35 cellular contexts compared by ENCODE assay signal in the genomic region with DNA sequence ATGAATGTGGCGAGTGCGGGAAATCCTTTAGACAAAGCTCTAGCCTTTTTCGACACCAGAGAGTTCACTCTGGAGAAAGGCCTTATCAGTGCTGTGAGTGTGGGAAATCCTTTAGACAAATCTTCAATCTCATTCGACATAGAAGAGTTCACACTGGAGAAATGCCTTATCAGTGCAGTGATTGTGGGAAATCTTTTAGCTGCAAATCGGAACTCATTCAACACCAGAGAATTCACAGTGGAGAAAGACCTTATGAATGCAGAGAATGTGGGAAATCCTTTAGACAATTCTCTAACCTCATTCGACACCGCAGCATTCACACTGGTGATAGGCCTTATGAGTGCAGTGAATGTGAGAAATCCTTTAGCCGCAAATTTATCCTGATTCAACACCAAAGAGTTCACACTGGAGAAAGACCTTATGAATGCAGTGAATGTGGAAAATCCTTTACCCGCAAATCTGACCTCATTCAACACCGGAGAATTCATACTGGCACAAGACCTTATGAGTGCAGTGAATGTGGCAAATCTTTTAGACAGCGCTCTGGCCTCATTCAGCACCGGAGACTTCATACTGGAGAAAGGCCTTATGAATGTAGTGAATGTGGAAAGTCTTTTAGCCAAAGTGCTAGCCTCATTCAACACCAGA. TPM values are rescaled to one million over a fixed set of nuclear protein-coding genes. Genes with fewer than 3 reads are reported as not detected.
DNase-seq lines count a peak whose midpoint lies in the region; ATAC-seq, FAIRE-seq and TF ChIP-seq lines count a peak whose summit lies in the region.
"Had no signal": no experiment of that assay in that cellular context is flagged by ENCODE, and none has a peak within 500 bp of the region (broad histone marks: within the 10 kb centered on the region; RNA-seq: fewer than 3 reads in every experiment).

No MANE protein-coding gene starts in this region.

- RAD21 ChIA-PET in GM12878 (lab: Charles Lee; ENCODE audit: unreplicated experiment) = no interaction called here

- SMC1A ChIA-PET in GM12878 (lab: Charles Lee; ENCODE audit: uncharacterized antibody, unreplicated experiment) = no interaction called here

- in situ Hi-C loops in GM12878 (cut with MboI) = no loop called here

- H3K4me3 ChIP-seq in HEK293 (ENCODE audit: low read depth, low read length) (no peak overlapping the region), GM12878 (no peak overlapping the region)
- peak overlapping the region; percentile 14 for H3K4me3 ChIP-seq in naive thymus-derived CD4-positive, alpha-beta T cell (ENCODE audit: low read length)
- H3K4me3 ChIP-seq: gastroesophageal sphincter, hepatocyte, mucosa of descending colon, pancreas, SJSA1, thyroid gland had no signal

- no peak for TF ChIP-seq EP300 in GM12878 (IDR thresholded peaks at IDR 0.05; ENCODE audit: borderline replicate concordance in 1 of 2, control insufficient read depth in 1 of 2, low read depth in 2 of 2, low read length in 2 of 2)

- no peak for FAIRE-seq in GM12878 (lab: Jason Lieb, UNC)
- FAIRE-seq: GM18507, pancreas, small intestine had no signal

- no peak overlapping the region for H3K27ac ChIP-seq in HEK293 (ENCODE audit: extremely low read depth, low read depth, low read length)
- no peak overlapping the region for H3K27ac ChIP-seq in GM12878 (ENCODE audit: control insufficient read depth, insufficient read depth)
- no peak overlapping the region for H3K27ac ChIP-seq in naive thymus-derived CD4-positive, alpha-beta T cell (ENCODE audit: low read depth, low read length)
- H3K27ac ChIP-seq: breast epithelium, gastroesophageal sphincter, hepatocyte, pancreas, RWPE1, SJSA1, thyroid gland had no signal

- H4K20me1 ChIP-seq in GM12878 (ENCODE audit: control insufficient read depth, insufficient read depth) = no peaks in the 10 kb centered on the region

- POLR2A ChIA-PET in HEK293 (lab: Yijun Ruan, JAX) = no interaction called here
- POLR2A ChIA-PET in GM12878 (lab: Charles Lee) = no interaction called here
- POLR2A ChIA-PET in naive thymus-derived CD4-positive, alpha-beta T cell (lab: Charles Lee) = interaction anchor here (0.7 kb wide), 1 partner anchor 52 kb away, joined by 3 read pairs; no protein-coding TSS in a partner anchor

- TF ChIP-seq POLR2A in GM12878 (IDR thresholded peaks at IDR 0.05; ENCODE audit: low read depth, low read length) = no peak

- CTCF ChIA-PET in HEK293 (lab: Yijun Ruan, JAX) (no interaction called here), GM12878 (lab: Yijun Ruan, JAX) (no interaction called here)
- CTCF ChIA-PET in naive thymus-derived CD4-positive, alpha-beta T cell (lab: Charles Lee) = no interaction called here

- H3K27me3 Mint-ChIP-seq in naive thymus-derived CD4-positive, alpha-beta T cell = no peaks in the 10 kb centered on the region

- peaks cover 15% of the 10 kb centered on the region for H3K79me2 ChIP-seq in GM12878 (ENCODE audit: control insufficient read depth, insufficient read depth, low read length)

- peaks cover 17 to 33% (median 27%) of the 10 kb centered on the region in 7 donors for H3K4me1 Mint-ChIP-seq in naive thymus-derived CD4-positive, alpha-beta T cell

- TF ChIP-seq CTCF in HEK293 (tag by site-specific recombination; IDR thresholded peaks at IDR 0.05) = no peak
- no peak for TF ChIP-seq CTCF in GM12878 (IDR thresholded peaks at IDR 0.05 in 2 of 3, conservative IDR thresholded peaks at IDR 0.05 in 1 of 3; ENCODE audit: control insufficient read depth in 2 of 3, extremely low read depth in 1 of 3, insufficient read depth in 1 of 3, low read depth in 3 of 3, low read length in 3 of 3)

- peaks cover 9 to 77% of the 10 kb centered on the region in 2 experiments; a peak in 1 of 3 replicates for H3K36me3 ChIP-seq in HEK293 (ENCODE audit: control insufficient read depth in 2 of 2, insufficient read depth in 1 of 2, low read length in 2 of 2)
- H3K36me3 ChIP-seq in GM12878 (ENCODE audit: control insufficient read depth in 2 of 2, insufficient read depth in 2 of 2, low read length in 1 of 2) = peaks cover 9 to 22% of the 10 kb centered on the region in 2 experiments
- peaks cover 23 to 60% (median 39%) of the 10 kb centered on the region in 3 experiments for H3K36me3 ChIP-seq in naive thymus-derived CD4-positive, alpha-beta T cell (ENCODE audit: control insufficient read depth in 2 of 3, insufficient read depth in 3 of 3, low read length in 3 of 3)

- intact Hi-C loops in GM12878 (cut with micrococcal nuclease; ENCODE audit: unreplicated experiment) = no loop called here
- intact Hi-C loops in naive thymus-derived CD4-positive, alpha-beta T cell (cut with micrococcal nuclease) = no loop called here

- no peak overlapping the region for H3K4me2 ChIP-seq in GM12878 (ENCODE audit: control insufficient read depth, insufficient read depth)
- H3K4me2 ChIP-seq: hepatocyte had no signal

- H2AFZ ChIP-seq in GM12878 (ENCODE audit: control insufficient read depth, low read depth, low read length) = no peak overlapping the region
- H2AFZ ChIP-seq: hepatocyte had no signal

- peaks cover 22% of the 10 kb centered on the region for H3K9me3 ChIP-seq in HEK293 (ENCODE audit: control insufficient read depth, insufficient read depth, low read depth, low read length)
- peaks cover 64% of the 10 kb centered on the region for H3K9me3 ChIP-seq in GM12878 (replicated peaks; ENCODE audit: control insufficient read depth, insufficient read depth, low read length)
- peaks cover 34 to 89% (median 78%) of the 10 kb centered on the region in 3 experiments for H3K9me3 ChIP-seq in naive thymus-derived CD4-positive, alpha-beta T cell (ENCODE audit: control insufficient read depth in 2 of 3, low read length in 3 of 3)
- H3K9me3 ChIP-seq: thyroid gland had no signal

- H3K27ac Mint-ChIP-seq in naive thymus-derived CD4-positive, alpha-beta T cell = no peak overlapping the region
- H3K27ac Mint-ChIP-seq: activated naive CD4-positive, alpha-beta T cell treated with anti-CD3 and anti-CD28 coated beads, Interleukin-2, amount 50 U/mL, for 72 hours; CD8-positive, alpha-beta T cell; WTC11 had no signal

- H3K27me3 ChIP-seq in GM12878 (replicated peaks in 1 of 2; ENCODE audit: control insufficient read depth in 2 of 2, insufficient read depth in 2 of 2, low read length in 1 of 2) = no peaks in the 10 kb centered on the region
- no peaks in the 10 kb centered on the region for H3K27me3 ChIP-seq in naive thymus-derived CD4-positive, alpha-beta T cell (ENCODE audit: control insufficient read depth in 2 of 2, insufficient read depth in 2 of 2, low read length in 2 of 2)
- H3K27me3 ChIP-seq: breast epithelium, gastroesophageal sphincter, hepatocyte, pancreas, SJSA1, thyroid gland had no signal

- H3K4me1 ChIP-seq in HEK293 (ENCODE audit: control insufficient read depth, insufficient read depth, low read length) (no peaks in the 10 kb centered on the region), GM12878 (ENCODE audit: control insufficient read depth, insufficient read depth, low read length) (peaks cover 3% of the 10 kb centered on the region; the same call in 1 of the 2 replicates)
- peaks cover 6 to 11% of the 10 kb centered on the region in 2 donors for H3K4me1 ChIP-seq in naive thymus-derived CD4-positive, alpha-beta T cell (ENCODE audit: control insufficient read depth in 2 of 2, insufficient read depth in 2 of 2, low read length in 2 of 2)
- H3K4me1 ChIP-seq: breast epithelium had no signal

- no peak overlapping the region for H3K9ac ChIP-seq in GM12878 (ENCODE audit: control insufficient read depth, insufficient read depth, low read length)

- no peak for DNase-seq in GM12878 (ENCODE audit: low read depth, low spot score)
- DNase-seq in naive thymus-derived CD4-positive, alpha-beta T cell = no peak
- no peak for DNase-seq in stimulated activated CD4-positive, alpha-beta T cell treated with anti-CD3 and anti-CD28 coated beads, Interleukin-2, amount 100 ng/mL, for 24 hours
- no peak for DNase-seq in RPMI8226
- no peak for DNase-seq in NCI-H2107 treated with DMSO at 0.1 percent for 48 hours (lab: John Stamatoyannopoulos, UW; ENCODE audit: unreplicated experiment)
- DNase-seq: activated CD4-positive, alpha-beta T cell treated with anti-CD3 and anti-CD28 coated beads, Interleukin-2, amount 50 U/mL, for 1 hour; activated effector memory CD4-positive, alpha-beta T cell treated with Interleukin-2 at 50 U/mL for 16 hours; activated T-cell treated with anti-CD3 and anti-CD28 coated beads, Interleukin-2, amount 50 U/mL, for 1 hour; AML-193; anterior cingulate cortex; CD8-positive, alpha-beta T cell; mucosa of descending colon; NCI-H1092 treated with DMSO at 0.1 percent for 48 hours; NCI-H1694 treated with DMSO at 0.1 percent for 48 hours; NCI-H2171 treated with DMSO at 0.1 percent for 48 hours; NCI-H510A; pancreas; retina; small intestine; stimulated activated naive CD8-positive, alpha-beta T cell treated with anti-CD3 and anti-CD28 coated beads, Interleukin-15, Interleukin-2, amounts not matched to agents 100 U/mL and 50 U/mL, for 24 hours; thyroid gland had no signal

- no peak for ATAC-seq in GM12878
- no peak for ATAC-seq in naive thymus-derived CD4-positive, alpha-beta T cell
- ATAC-seq: activated naive CD4-positive, alpha-beta T cell treated with anti-CD3 and anti-CD28 coated beads, Interleukin-2, amount 50 U/mL, for 72 hours; CD8-positive, alpha-beta T cell; gastroesophageal sphincter; mucosa of descending colon; pancreas; stimulated activated naive CD8-positive, alpha-beta T cell treated with anti-CD3 and anti-CD28 coated beads, Interleukin-15, Interleukin-2, amounts not matched to agents 100 U/mL and 50 U/mL, for 24 hours; WTC11 had no signal

- TF ChIP-seq RAD21 in GM12878 (IDR thresholded peaks at IDR 0.05; ENCODE audit: insufficient read depth, low read depth, low read length) = no peak

- peaks cover 37 to 100% (median 82%) of the 10 kb centered on the region in 11 donors for H3K9me3 Mint-ChIP-seq in naive thymus-derived CD4-positive, alpha-beta T cell

- peaks cover 53 to 94% (median 77%) of the 10 kb centered on the region in 5 donors for H3K36me3 Mint-ChIP-seq in naive thymus-derived CD4-positive, alpha-beta T cell

- BruUV-seq in GM12878 (replicated peaks; lab: Mats Ljungman, UMichigan) = no TSS peak

- 97% methylated on average over 12 of the region's 12 CpGs for WGBS in GM12878 (ENCODE audit: insufficient coverage, insufficient replicate concordance, low lambda C conversion rate, missing lambda C conversion rate)

- no peak overlapping the region for H3K4me3 Mint-ChIP-seq in naive thymus-derived CD4-positive, alpha-beta T cell
- H3K4me3 Mint-ChIP-seq: CD8-positive, alpha-beta T cell; WTC11 had no signal

RNA-seq across cellular contexts. Expression of a gene that starts 5.7 kb away (rescaled TPM):
- 31.7 and 34.2 TPM in 2 replicates for total RNA-seq in GM12878 (2013; cell fraction: nucleolus; rRNA removed)
- total RNA-seq in GM12878 (2014; rRNA removed) = 10.7 and 11.4 TPM in 2 replicates
- 11.1 and 11.2 TPM in 2 replicates for total RNA-seq in GM12878 (2014; rRNA removed; fragmentation: Illumina TruSeq; extraction: Trizol)
- total RNA-seq in GM12878 (2021) = 9.0 and 10.3 TPM in 2 replicates
- polyA plus RNA-seq in GM12878 (2011; ENCODE audit: low read depth) = 5.5 TPM
- polyA plus RNA-seq in GM12878 (2011; rRNA removed) = 7.3 and 8.5 TPM in 2 replicates
- polyA plus RNA-seq in GM12878 (2011; cell fraction: cytosol; rRNA removed) = 4.5 and 5.0 TPM in 2 replicates
- 5.0 and 5.2 TPM in 2 replicates for polyA plus RNA-seq in GM12878 (2011; cell fraction: nucleus; rRNA removed)
- polyA plus RNA-seq in GM12878 (2012) = 4.9 and 5.2 TPM in 2 replicates
- 7.7 and 9.0 TPM in 2 replicates for polyA plus RNA-seq in GM12878 (2014; fragmentation: Illumina TruSeq; extraction: Trizol)
- 1 to 10 TPM; 1.8 to 2.0 TPM for polyA plus RNA-seq in GM12878 (2014; fragmentation: Nextera tagmentation; extraction: Ambion mirVana)
- 5.9 and 7.4 TPM in 2 replicates for polyA plus RNA-seq in GM12878 (2014; rRNA removed)
- polyA plus RNA-seq in GM12878 (2016; fragmentation: Nextera tagmentation; extraction: Ambion mirVana) = 1 to 10 TPM; 6.9 to 8.3 TPM
- polyA minus RNA-seq in GM12878 (2011; rRNA and poly(A)+ RNA removed) = 9.9 and 10.0 TPM in 2 replicates
- polyA minus RNA-seq in GM12878 (2011; cell fraction: cytosol; rRNA and poly(A)+ RNA removed) = 3.2 and 4.2 TPM in 2 replicates
- polyA minus RNA-seq in GM12878 (2011; cell fraction: nucleus; rRNA and poly(A)+ RNA removed) = 8.0 and 11.7 TPM in 2 replicates
- total RNA-seq in naive thymus-derived CD4-positive, alpha-beta T cell = 10 to 100 TPM in 4 of 5 experiments, 1 to 10 TPM in 1; 9.4 to 22.5 (median 20.5) TPM
- 10 to 100 TPM; 11.4 to 12.2 TPM for polyA plus RNA-seq in naive thymus-derived CD4-positive, alpha-beta T cell

RNA-seq across cellular contexts. Expression of a gene that starts 18.8 kb away (rescaled TPM):
- 0.19 TPM in 1 of 2 replicates, not detected in the other for total RNA-seq in GM12878 (2013; cell fraction: nucleolus; rRNA removed)
- total RNA-seq in GM12878 (2014; rRNA removed) (not detected in 2 replicates), GM12878 (2014; rRNA removed; fragmentation: Illumina TruSeq; extraction: Trizol) (not detected in 2 replicates), GM12878 (2021) (not detected in 2 replicates)
- not detected for polyA plus RNA-seq in GM12878 (2011; ENCODE audit: low read depth)
- polyA plus RNA-seq in GM12878 (2011; rRNA removed) (0.04 and 0.10 TPM in 2 replicates), GM12878 (2014; fragmentation: Illumina TruSeq; extraction: Trizol) (0.06 TPM in 1 of 2 replicates, not detected in the other), GM12878 (2014; fragmentation: Nextera tagmentation; extraction: Ambion mirVana) (under 1 TPM in 1 of 2 experiments, not detected in 1; 0.04 TPM), GM12878 (2014; rRNA removed) (not detected in 2 replicates), GM12878 (2016; fragmentation: Nextera tagmentation; extraction: Ambion mirVana) (not detected)
- polyA plus RNA-seq in GM12878 (2011; cell fraction: cytosol; rRNA removed) = 0.03 TPM in 1 of 2 replicates, not detected in the other
- 0.07 and 0.10 TPM in 2 replicates for polyA plus RNA-seq in GM12878 (2011; cell fraction: nucleus; rRNA removed)
- polyA plus RNA-seq in GM12878 (2012) = 0.07 TPM in 1 of 2 replicates, not detected in the other
- polyA minus RNA-seq in GM12878 (2011; rRNA and poly(A)+ RNA removed) = not detected in 2 replicates
- not detected in 2 replicates for polyA minus RNA-seq in GM12878 (2011; cell fraction: cytosol; rRNA and poly(A)+ RNA removed)
- polyA minus RNA-seq in GM12878 (2011; cell fraction: nucleus; rRNA and poly(A)+ RNA removed) = not detected in 2 replicates
- not detected for total RNA-seq in naive thymus-derived CD4-positive, alpha-beta T cell
- polyA plus RNA-seq in naive thymus-derived CD4-positive, alpha-beta T cell = not detected
- total RNA-seq: A673; breast epithelium; CD8-positive, alpha-beta T cell; chondrocyte; gastroesophageal sphincter; hepatocyte; lung microvascular endothelial cell; M059J; SJSA1 had no signal
- polyA plus RNA-seq: hepatocyte, neural cell had no signal

RNA-seq across cellular contexts. Expression of a gene that starts 21.5 kb away (rescaled TPM):
- total RNA-seq in GM12878 (2013; cell fraction: nucleolus; rRNA removed) = 26.2 and 26.9 TPM in 2 replicates
- total RNA-seq in GM12878 (2014; rRNA removed) (0.73 and 0.93 TPM in 2 replicates), GM12878 (2014; rRNA removed; fragmentation: Illumina TruSeq; extraction: Trizol) (1.0 and 1.1 TPM in 2 replicates), GM12878 (2021) (1.0 and 1.1 TPM in 2 replicates)
- polyA plus RNA-seq in GM12878 (2011; ENCODE audit: low read depth) = 1.7 TPM
- polyA plus RNA-seq in GM12878 (2011; rRNA removed) (1.7 and 2.0 TPM in 2 replicates), GM12878 (2014; fragmentation: Illumina TruSeq; extraction: Trizol) (1.0 and 1.2 TPM in 2 replicates), GM12878 (2014; fragmentation: Nextera tagmentation; extraction: Ambion mirVana) (under 1 TPM; 0.22 to 0.23 TPM), GM12878 (2014; rRNA removed) (1.2 and 1.9 TPM in 2 replicates), GM12878 (2016; fragmentation: Nextera tagmentation; extraction: Ambion mirVana) (1 to 10 TPM in 1 of 2 experiments, under 1 TPM in 1; 0.74 to 1.1 TPM)
- 0.90 and 1.0 TPM in 2 replicates for polyA plus RNA-seq in GM12878 (2011; cell fraction: cytosol; rRNA removed)
- 3.1 and 3.9 TPM in 2 replicates for polyA plus RNA-seq in GM12878 (2011; cell fraction: nucleus; rRNA removed)
- polyA plus RNA-seq in GM12878 (2012) = 1.8 and 2.1 TPM in 2 replicates
- polyA minus RNA-seq in GM12878 (2011; rRNA and poly(A)+ RNA removed) = 2.0 and 2.4 TPM in 2 replicates
- 0.62 and 0.80 TPM in 2 replicates for polyA minus RNA-seq in GM12878 (2011; cell fraction: cytosol; rRNA and poly(A)+ RNA removed)
- 2.2 and 3.0 TPM in 2 replicates for polyA minus RNA-seq in GM12878 (2011; cell fraction: nucleus; rRNA and poly(A)+ RNA removed)
- 10 to 100 TPM in 1 of 5 experiments, 1 to 10 TPM in 4; 2.4 to 18.5 (median 6.9) TPM for total RNA-seq in naive thymus-derived CD4-positive, alpha-beta T cell
- 1 to 10 TPM in 1 of 2 donors, under 1 TPM in 1; 0.78 to 3.4 TPM for polyA plus RNA-seq in naive thymus-derived CD4-positive, alpha-beta T cell
- total RNA-seq: M059J had no signal

RNA-seq across cellular contexts. Expression of a gene that starts 39.9 kb away (rescaled TPM):
- total RNA-seq in GM12878 (2013; cell fraction: nucleolus; rRNA removed) = 38.8 and 40.9 TPM in 2 replicates
- total RNA-seq in GM12878 (2014; rRNA removed) (7.7 and 8.5 TPM in 2 replicates), GM12878 (2014; rRNA removed; fragmentation: Illumina TruSeq; extraction: Trizol) (8.3 and 8.9 TPM in 2 replicates), GM12878 (2021) (7.0 and 7.9 TPM in 2 replicates)
- polyA plus RNA-seq in GM12878 (2011; ENCODE audit: low read depth) = 8.7 TPM
- polyA plus RNA-seq in GM12878 (2011; rRNA removed) (11.6 and 11.9 TPM in 2 replicates), GM12878 (2014; fragmentation: Illumina TruSeq; extraction: Trizol) (7.1 and 8.6 TPM in 2 replicates), GM12878 (2014; fragmentation: Nextera tagmentation; extraction: Ambion mirVana) (1 to 10 TPM; 2.6 to 2.8 TPM), GM12878 (2014; rRNA removed) (6.2 and 6.5 TPM in 2 replicates), GM12878 (2016; fragmentation: Nextera tagmentation; extraction: Ambion mirVana) (1 to 10 TPM; 9.3 to 9.5 TPM)
- polyA plus RNA-seq in GM12878 (2011; cell fraction: cytosol; rRNA removed) = 10.1 and 12.4 TPM in 2 replicates
- 16.6 and 18.3 TPM in 2 replicates for polyA plus RNA-seq in GM12878 (2011; cell fraction: nucleus; rRNA removed)
- 7.4 and 9.2 TPM in 2 replicates for polyA plus RNA-seq in GM12878 (2012)
- polyA minus RNA-seq in GM12878 (2011; rRNA and poly(A)+ RNA removed) = 22.2 and 23.4 TPM in 2 replicates
- polyA minus RNA-seq in GM12878 (2011; cell fraction: cytosol; rRNA and poly(A)+ RNA removed) = 5.6 and 6.0 TPM in 2 replicates
- 12.5 and 14.1 TPM in 2 replicates for polyA minus RNA-seq in GM12878 (2011; cell fraction: nucleus; rRNA and poly(A)+ RNA removed)
- total RNA-seq in naive thymus-derived CD4-positive, alpha-beta T cell = 10 to 100 TPM; 11.0 to 37.6 (median 14.6) TPM
- 10 to 100 TPM; 26.3 to 36.3 TPM for polyA plus RNA-seq in naive thymus-derived CD4-positive, alpha-beta T cell

RNA-seq across cellular contexts. Expression of a gene that starts 54.5 kb away (rescaled TPM):
- total RNA-seq in GM12878 (2013; cell fraction: nucleolus; rRNA removed) = 19.8 and 20.5 TPM in 2 replicates
- 10.7 and 11.1 TPM in 2 replicates for total RNA-seq in GM12878 (2014; rRNA removed)
- 9.6 and 9.8 TPM in 2 replicates for total RNA-seq in GM12878 (2014; rRNA removed; fragmentation: Illumina TruSeq; extraction: Trizol)
- total RNA-seq in GM12878 (2021) = 8.6 and 9.4 TPM in 2 replicates
- polyA plus RNA-seq in GM12878 (2011; ENCODE audit: low read depth) = 9.4 TPM
- 20.6 and 22.0 TPM in 2 replicates for polyA plus RNA-seq in GM12878 (2011; rRNA removed)
- 11.2 and 12.7 TPM in 2 replicates for polyA plus RNA-seq in GM12878 (2011; cell fraction: cytosol; rRNA removed)
- polyA plus RNA-seq in GM12878 (2011; cell fraction: nucleus; rRNA removed) = 21.5 and 34.9 TPM in 2 replicates
- 8.0 and 10.3 TPM in 2 replicates for polyA plus RNA-seq in GM12878 (2012)
- 9.3 and 12.2 TPM in 2 replicates for polyA plus RNA-seq in GM12878 (2014; fragmentation: Illumina TruSeq; extraction: Trizol)
- polyA plus RNA-seq in GM12878 (2014; fragmentation: Nextera tagmentation; extraction: Ambion mirVana) = 1 to 10 TPM; 2.1 to 3.6 TPM
- 8.5 and 9.1 TPM in 2 replicates for polyA plus RNA-seq in GM12878 (2014; rRNA removed)
- 10 to 100 TPM in 1 of 2 experiments, 1 to 10 TPM in 1; 6.7 to 10.3 TPM for polyA plus RNA-seq in GM12878 (2016; fragmentation: Nextera tagmentation; extraction: Ambion mirVana)
- polyA minus RNA-seq in GM12878 (2011; rRNA and poly(A)+ RNA removed) = 10.6 and 14.8 TPM in 2 replicates
- polyA minus RNA-seq in GM12878 (2011; cell fraction: cytosol; rRNA and poly(A)+ RNA removed) = 4.5 and 4.9 TPM in 2 replicates
- polyA minus RNA-seq in GM12878 (2011; cell fraction: nucleus; rRNA and poly(A)+ RNA removed) = 18.4 and 23.5 TPM in 2 replicates
- total RNA-seq in naive thymus-derived CD4-positive, alpha-beta T cell = 10 to 100 TPM; 18.0 to 56.7 (median 33.7) TPM
- 10 to 100 TPM; 15.1 to 27.9 TPM for polyA plus RNA-seq in naive thymus-derived CD4-positive, alpha-beta T cell
